9 cellular contexts compared by ENCODE assay signal in genomic region chr9:37752646-37753488, GRCh38. TPM values are rescaled to one million over a fixed set of nuclear protein-coding genes. Genes with fewer than 3 reads are reported as not detected.
DNase-seq lines count a peak whose midpoint lies in the region; ATAC-seq and TF ChIP-seq lines count a peak whose summit lies in the region.
"Had no signal": no experiment of that assay in that cellular context is flagged by ENCODE, and none has a peak within 500 bp of the region (broad histone marks: within the 10 kb centered on the region; RNA-seq: fewer than 3 reads in every experiment).

No MANE protein-coding gene starts in this region.

- H3K23me2 ChIP-seq in H9 (ENCODE audit: insufficient read length, low read depth, low read length, poor library complexity, severe bottlenecking) = peaks cover 4% of the 10 kb centered on the region

- H3K4me1 Mint-ChIP-seq in H9 (peaks cover 11 to 12% of the 10 kb centered on the region in 2 experiments), activated B cell treated with CpG ODN at 0.5 μM for 24 hours (peaks cover 22% of the 10 kb centered on the region)

- H4K20me1 ChIP-seq in H9 (ENCODE audit: control insufficient read depth, insufficient read depth, insufficient read length) = no peaks in the 10 kb centered on the region

- no peak for ATAC-seq in activated B cell treated with CpG ODN at 0.5 μM for 24 hours (ENCODE audit: low read depth)
- no peak for ATAC-seq in GM21619 (IDR thresholded peaks at IDR 0.05; ENCODE audit: unreplicated experiment)
- no peak for ATAC-seq in HG02642 (IDR thresholded peaks at IDR 0.05; ENCODE audit: poor library complexity, unreplicated experiment)

- no peak overlapping the region for H2BK120ac ChIP-seq in H9 (ENCODE audit: low read depth, low read length, poor library complexity, severe bottlenecking)

- H3K36me3 Mint-ChIP-seq in H9 (ENCODE audit: insufficient read depth in 1 of 3, low read depth in 3 of 3) = peaks cover 0 to 7% (median 2%) of the 10 kb centered on the region in 3 experiments; a peak in 3 of 7 replicates
- H3K36me3 Mint-ChIP-seq in activated B cell treated with CpG ODN at 0.5 μM for 24 hours (ENCODE audit: low read depth) = peaks cover 5% of the 10 kb centered on the region

- H4K91ac ChIP-seq in H9 (ENCODE audit: insufficient read length, low read depth, low read length) = no peak overlapping the region

- peaks cover 8% of the 10 kb centered on the region for H3K27me3 Mint-ChIP-seq in H9 (ENCODE audit: low read depth)
- H3K27me3 Mint-ChIP-seq in activated B cell treated with CpG ODN at 0.5 μM for 24 hours = no peaks in the 10 kb centered on the region

- WGBS in H9 (ENCODE audit: extremely low coverage, insufficient read length, low lambda C conversion rate) = no CpG with 5 or more reads among the region's 29 CpGs
- WGBS in spleen, 5 donors = 90 to 93% (median 92%) methylated on average over 29 of the region's 29 CpGs

- no peak overlapping the region for H2BK12ac ChIP-seq in H9 (ENCODE audit: insufficient read length, low read depth, low read length)

- peak overlapping the region; percentile 86 for H3K4me2 ChIP-seq in H9 (ENCODE audit: insufficient read depth, insufficient read length, low read length)

- H3K27ac ChIP-seq in H9 (ENCODE audit: insufficient read length, low read depth, low read length) (no peak overlapping the region), right atrium auricular region (peak overlapping the region; percentile 76 to 90), spleen (peak overlapping the region in 7 of 8 donors; percentile 87 to 93 (median 90))

- POLR2A ChIA-PET in activated B cell treated with CpG ODN at 0.5 μM for 24 hours (lab: Charles Lee) = interaction anchor here (0.6 to 1.5 kb wide), 4 partner anchors 29 to 161 kb away, joined by 3 to 4 read pairs (median 4); partner anchors contain the start of genes EXOSC3 and TOMM5

- H3K9ac ChIP-seq in H9 (ENCODE audit: extremely low read depth, insufficient read length, low read length) = no peak overlapping the region

- TF ChIP-seq CTCF in H9 (conservative IDR thresholded peaks at IDR 0.05) = no peak
- no peak for TF ChIP-seq CTCF in activated B cell treated with CpG ODN at 0.5 μM for 24 hours (IDR thresholded peaks at IDR 0.05)
- TF ChIP-seq CTCF in right atrium auricular region (IDR thresholded peaks at IDR 0.05) = no peak
- TF ChIP-seq CTCF in spleen (IDR thresholded peaks at IDR 0.05 in 8 of 11, conservative IDR thresholded peaks at IDR 0.05 in 3 of 11) = no peak

- no peak overlapping the region for H3K4ac ChIP-seq in H9 (ENCODE audit: low read depth, low read length)

- H3K18ac ChIP-seq in H9 (ENCODE audit: insufficient read length, low read depth, low read length) = no peak overlapping the region

- H2BK20ac ChIP-seq in H9 (ENCODE audit: low read depth, low read length, poor library complexity, severe bottlenecking) = no peak overlapping the region

- H3K79me1 ChIP-seq in H9 (ENCODE audit: insufficient read depth, low read depth, low read length, poor library complexity, severe bottlenecking) = no peaks in the 10 kb centered on the region

- TF ChIP-seq POLR2A in spleen (IDR thresholded peaks at IDR 0.05) = no peak

- H2BK5ac ChIP-seq in H9 (ENCODE audit: insufficient read length, low read length) = no peak overlapping the region

- H3K27ac Mint-ChIP-seq in H9 (no peak overlapping the region), activated B cell treated with CpG ODN at 0.5 μM for 24 hours (peak overlapping the region; percentile 89)

- no peak overlapping the region for H4K8ac ChIP-seq in H9 (replicated peaks; ENCODE audit: insufficient read length, low read depth, low read length)

- H3K79me2 ChIP-seq in H9 (ENCODE audit: insufficient read depth, low read length) = no peaks in the 10 kb centered on the region; the same call in 1 of the 2 replicates

- H3K14ac ChIP-seq in H9 (ENCODE audit: insufficient read depth, low read length) = no peak overlapping the region

- H3K4me1 ChIP-seq in H9 (ENCODE audit: insufficient read depth, low read length) = no peaks in the 10 kb centered on the region
- peaks cover 0 to 14% of the 10 kb centered on the region in 2 donors for H3K4me1 ChIP-seq in right atrium auricular region
- peaks cover 13 to 32% (median 20%) of the 10 kb centered on the region in 6 donors for H3K4me1 ChIP-seq in spleen

- H3K9me3 Mint-ChIP-seq in H9 = peaks cover 0 to 5% of the 10 kb centered on the region in 2 experiments; a peak in 2 of 5 replicates
- no peaks in the 10 kb centered on the region for H3K9me3 Mint-ChIP-seq in activated B cell treated with CpG ODN at 0.5 μM for 24 hours

- intact Hi-C loops in activated B cell treated with CpG ODN at 0.5 μM for 24 hours (cut with micrococcal nuclease) = loop anchor here (1.0 to 10.0 kb wide), 3 partner anchors 32 to 1348 kb away; partner anchors contain the start of genes DCAF10, EXOSC3 and RNF38
- intact Hi-C loops in spleen (cut with DNase I; ENCODE audit: low total_unique reads) = no loop called here

- no peak overlapping the region for H2BK15ac ChIP-seq in H9 (ENCODE audit: low read depth, low read length)

- no peak overlapping the region for H3K23ac ChIP-seq in H9 (ENCODE audit: insufficient read length, low read depth, low read length)

- DNase-seq in H9 (no peak), activated B cell treated with CpG ODN at 0.5 μM for 24 hours (no peak), right atrium auricular region (ENCODE audit: low spot score) (no peak), spleen (no peak), ecto neural progenitor cell (ENCODE audit: low spot score) (no peak)
- DNase-seq in stimulated activated naive CD4-positive, alpha-beta T cell (lab: John Stamatoyannopoulos, UW) = no peak
- DNase-seq: GOT3 had no signal

- H3K27me3 ChIP-seq in H9 (ENCODE audit: insufficient read depth, low read length) = no peaks in the 10 kb centered on the region
- H3K27me3 ChIP-seq in right atrium auricular region = no peaks in the 10 kb centered on the region
- no peaks in the 10 kb centered on the region for H3K27me3 ChIP-seq in spleen (replicated peaks in 1 of 7)

- CTCF ChIA-PET in activated B cell treated with CpG ODN at 0.5 μM for 24 hours (lab: Charles Lee) = no interaction called here

- peak overlapping the region; percentile 51 for H2AFZ ChIP-seq in H9 (ENCODE audit: low read length)

- no peak overlapping the region for H3K56ac ChIP-seq in H9 (ENCODE audit: insufficient read length, low read depth, low read length)

- H4K5ac ChIP-seq in H9 (ENCODE audit: insufficient read length, low read depth, low read length) = no peak overlapping the region

- H3K4me3 ChIP-seq in right atrium auricular region = peak overlapping the region; percentile 77 to 86
- peak overlapping the region; percentile 62 to 92 (median 73) for H3K4me3 ChIP-seq in spleen

- H3K4me3 Mint-ChIP-seq in H9 (peak overlapping the region; percentile 93 to 97), activated B cell treated with CpG ODN at 0.5 μM for 24 hours (peak overlapping the region; percentile 96)

- H3T11ph ChIP-seq in H9 (ENCODE audit: low read length) = no peak overlapping the region

- no peak overlapping the region for H2AK5ac ChIP-seq in H9 (ENCODE audit: insufficient read length, low read length)

- H3K9me3 ChIP-seq in H9 (ENCODE audit: control insufficient read depth, low read depth, low read length) (no peaks in the 10 kb centered on the region), right atrium auricular region (no peaks in the 10 kb centered on the region), spleen (no peaks in the 10 kb centered on the region)

- H3K36me3 ChIP-seq in right atrium auricular region (no peaks in the 10 kb centered on the region), spleen (peaks cover 0 to 9% (median 0%) of the 10 kb centered on the region in 6 donors)

RNA-seq across cellular contexts. Expression of gene TRMT10B, which starts 0.7 kb away (rescaled TPM):
- 5.0 and 5.7 TPM in 2 replicates for total RNA-seq in H9 (2021)
- 11.7 and 15.0 TPM in 2 replicates for total RNA-seq in activated B cell treated with CpG ODN at 0.5 μM for 24 hours
- total RNA-seq in right atrium auricular region = 1 to 10 TPM; 2.5 to 3.9 TPM
- 10 to 100 TPM in 5 of 7 donors, 1 to 10 TPM in 2; 6.0 to 17.7 (median 13.4) TPM for total RNA-seq in spleen
- polyA plus RNA-seq in spleen = 1 to 10 TPM; 5.8 to 6.4 (median 6.0) TPM

RNA-seq across cellular contexts. Expression of gene EXOSC3, which starts 32.0 kb away (rescaled TPM):
- total RNA-seq in H9 (2021) (81.0 and 93.8 TPM in 2 replicates), activated B cell treated with CpG ODN at 0.5 μM for 24 hours (63.8 and 69.9 TPM in 2 replicates), right atrium auricular region (10 to 100 TPM; 14.1 to 16.9 TPM), spleen (10 to 100 TPM; 40.2 to 55.3 (median 44.2) TPM)
- 10 to 100 TPM; 16.2 to 38.8 (median 35.3) TPM for polyA plus RNA-seq in spleen

RNA-seq across cellular contexts. Expression of gene DCAF10, which starts 47.7 kb away (rescaled TPM):
- total RNA-seq in H9 (2021) (13.4 and 14.2 TPM in 2 replicates), activated B cell treated with CpG ODN at 0.5 μM for 24 hours (16.8 and 19.1 TPM in 2 replicates), right atrium auricular region (10 to 100 TPM; 14.1 to 18.2 TPM), spleen (10 to 100 TPM; 18.4 to 34.2 (median 24.6) TPM)
- polyA plus RNA-seq in spleen = 1 to 10 TPM; 3.7 to 5.0 (median 4.2) TPM
